In the genomic region with DNA sequence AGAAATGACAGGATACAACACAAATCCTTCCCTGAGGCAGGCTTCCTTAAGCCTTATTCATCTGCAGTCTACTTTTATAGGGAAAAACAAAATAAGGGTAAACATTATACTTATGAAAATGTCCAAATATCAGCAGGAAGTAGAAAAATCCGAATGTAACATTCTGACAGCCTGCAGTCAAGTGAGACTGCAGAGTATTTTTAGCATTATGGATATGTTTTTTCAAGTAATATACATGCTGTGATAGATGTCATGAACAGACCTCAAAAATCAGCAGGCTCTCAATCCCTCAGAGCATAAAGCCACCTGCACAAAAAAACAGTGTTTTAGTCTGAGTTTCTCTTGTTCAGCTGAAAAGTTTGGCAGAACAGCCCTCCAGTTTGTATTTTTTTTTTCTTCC, we compare ENCODE assay signal across 26 cellular contexts.
"Had no signal": no experiment of that assay in that cellular context is flagged by ENCODE, and none has a peak within 500 bp of the region (broad histone marks: within the 10 kb centered on the region; RNA-seq: fewer than 3 reads in every experiment).

No MANE protein-coding gene starts in this region.

- H3K27ac Mint-ChIP-seq: naive thymus-derived CD4-positive, alpha-beta T cell; natural killer cell treated with Interleukin-12 subunit alpha and Interleukin-12 subunit beta and Interleukin-15 and Interleukin-18, amount 100 ng/mL, for 72 hours; nephron progenitor cell; stimulated activated memory B cell treated with anti-CD40 and anti-IgM and Interleukin-4, amounts not matched to agents 10 μg/mL and 1 μg/mL and 100 μg/mL, for 72 hours had no signal

- H3K9me3 ChIP-seq: neutrophil, pancreas, psoas muscle, right lobe of liver, sigmoid colon, suprapubic skin, testis, tibial artery, upper lobe of left lung, vagina had no signal

- H3K9me3 Mint-ChIP-seq: naive thymus-derived CD4-positive, alpha-beta T cell; natural killer cell treated with Interleukin-12 subunit alpha and Interleukin-12 subunit beta and Interleukin-15 and Interleukin-18, amount 100 ng/mL, for 72 hours; nephron progenitor cell; stimulated activated memory B cell treated with anti-CD40 and anti-IgM and Interleukin-4, amounts not matched to agents 10 μg/mL and 1 μg/mL and 100 μg/mL, for 72 hours; stimulated activated naive CD8-positive, alpha-beta T cell treated with anti-CD3 and anti-CD28 coated beads, Interleukin-15, amount 100 ng/mL, for 72 hours had no signal

- H3K4me1 ChIP-seq: pancreas, psoas muscle, right lobe of liver, sigmoid colon, suprapubic skin, testis, tibial artery, upper lobe of left lung, vagina had no signal

- H3K4me3 ChIP-seq: pancreas, psoas muscle, right lobe of liver, sigmoid colon, suprapubic skin, testis, tibial artery, upper lobe of left lung, vagina had no signal

- H3K27ac ChIP-seq: neutrophil, pancreas, psoas muscle, right lobe of liver, sigmoid colon, suprapubic skin, testis, tibial artery, upper lobe of left lung, vagina had no signal

- ATAC-seq: naive thymus-derived CD4-positive, alpha-beta T cell; natural killer cell treated with Interleukin-12 subunit alpha and Interleukin-12 subunit beta and Interleukin-15 and Interleukin-18, amount 100 ng/mL, for 72 hours; pancreas; psoas muscle; right cardiac atrium; right lobe of liver; stimulated activated memory B cell treated with anti-CD40 and anti-IgM and Interleukin-4, amounts not matched to agents 10 μg/mL and 1 μg/mL and 100 μg/mL, for 72 hours; stimulated activated naive CD8-positive, alpha-beta T cell treated with anti-CD3 and anti-CD28 coated beads, Interleukin-15, amount 100 ng/mL, for 72 hours; stimulated activated naive CD8-positive, alpha-beta T cell treated with anti-CD3 and anti-CD28 coated beads, Interleukin-15, Interleukin-2, amounts not matched to agents 100 U/mL and 50 U/mL, for 24 hours had no signal

- H3K36me3 ChIP-seq: neutrophil, pancreas, right lobe of liver, sigmoid colon, suprapubic skin, tibial artery, upper lobe of left lung, vagina had no signal

- H3K4me1 Mint-ChIP-seq: naive thymus-derived CD4-positive, alpha-beta T cell; stimulated activated memory B cell treated with anti-CD40 and anti-IgM and Interleukin-4, amounts not matched to agents 10 μg/mL and 1 μg/mL and 100 μg/mL, for 72 hours; stimulated activated naive CD8-positive, alpha-beta T cell treated with anti-CD3 and anti-CD28 coated beads, Interleukin-15, amount 100 ng/mL, for 72 hours had no signal

- H3K27me3 Mint-ChIP-seq: naive thymus-derived CD4-positive, alpha-beta T cell; stimulated activated memory B cell treated with anti-CD40 and anti-IgM and Interleukin-4, amounts not matched to agents 10 μg/mL and 1 μg/mL and 100 μg/mL, for 72 hours; stimulated activated naive CD8-positive, alpha-beta T cell treated with anti-CD3 and anti-CD28 coated beads, Interleukin-15, amount 100 ng/mL, for 72 hours had no signal

- DNase-seq: naive thymus-derived CD4-positive, alpha-beta T cell; nephron progenitor cell; nucleus accumbens; pancreas; psoas muscle; right cardiac atrium; right lobe of liver; sigmoid colon; small intestine; stimulated activated CD4-positive, alpha-beta T cell treated with anti-CD3 and anti-CD28 coated beads, Interleukin-15, amount 100 ng/mL, for 24 hours; stimulated activated CD4-positive, alpha-beta T cell treated with anti-CD3 and anti-CD28 coated beads, Interleukin-4, amount 100 ng/mL, for 1 hour; stimulated activated CD4-positive, alpha-beta T cell treated with anti-CD3 and anti-CD28 coated beads, Interleukin-4, amount 100 ng/mL, for 4 hours; stimulated activated CD8-positive, alpha-beta memory T cell treated with anti-CD3 and anti-CD28 coated beads, Interleukin-4, amount 100 ng/mL, for 48 hours; stimulated activated naive CD4-positive, alpha-beta T cell; stimulated activated naive CD8-positive, alpha-beta T cell treated with anti-CD3 and anti-CD28 coated beads, Interleukin-15, amount 100 ng/mL, for 72 hours; stimulated activated naive CD8-positive, alpha-beta T cell treated with anti-CD3 and anti-CD28 coated beads, Interleukin-15, Interleukin-2, amounts not matched to agents 100 U/mL and 50 U/mL, for 24 hours; substantia nigra; testis; tibial artery; trophoblast cell; upper lobe of left lung had no signal

- H3K27me3 ChIP-seq: neutrophil, pancreas, right lobe of liver, sigmoid colon, suprapubic skin, testis, tibial artery, upper lobe of left lung, vagina had no signal

- H3K4me3 Mint-ChIP-seq: naive thymus-derived CD4-positive, alpha-beta T cell; natural killer cell treated with Interleukin-12 subunit alpha and Interleukin-12 subunit beta and Interleukin-15 and Interleukin-18, amount 100 ng/mL, for 72 hours; nephron progenitor cell; stimulated activated memory B cell treated with anti-CD40 and anti-IgM and Interleukin-4, amounts not matched to agents 10 μg/mL and 1 μg/mL and 100 μg/mL, for 72 hours; stimulated activated naive CD8-positive, alpha-beta T cell treated with anti-CD3 and anti-CD28 coated beads, Interleukin-15, amount 100 ng/mL, for 72 hours had no signal

- H3K36me3 Mint-ChIP-seq: naive thymus-derived CD4-positive, alpha-beta T cell; natural killer cell treated with Interleukin-12 subunit alpha and Interleukin-12 subunit beta and Interleukin-15 and Interleukin-18, amount 100 ng/mL, for 72 hours; stimulated activated memory B cell treated with anti-CD40 and anti-IgM and Interleukin-4, amounts not matched to agents 10 μg/mL and 1 μg/mL and 100 μg/mL, for 72 hours had no signal
